ENCODE assay signal across 8 cellular contexts in the genomic region with DNA sequence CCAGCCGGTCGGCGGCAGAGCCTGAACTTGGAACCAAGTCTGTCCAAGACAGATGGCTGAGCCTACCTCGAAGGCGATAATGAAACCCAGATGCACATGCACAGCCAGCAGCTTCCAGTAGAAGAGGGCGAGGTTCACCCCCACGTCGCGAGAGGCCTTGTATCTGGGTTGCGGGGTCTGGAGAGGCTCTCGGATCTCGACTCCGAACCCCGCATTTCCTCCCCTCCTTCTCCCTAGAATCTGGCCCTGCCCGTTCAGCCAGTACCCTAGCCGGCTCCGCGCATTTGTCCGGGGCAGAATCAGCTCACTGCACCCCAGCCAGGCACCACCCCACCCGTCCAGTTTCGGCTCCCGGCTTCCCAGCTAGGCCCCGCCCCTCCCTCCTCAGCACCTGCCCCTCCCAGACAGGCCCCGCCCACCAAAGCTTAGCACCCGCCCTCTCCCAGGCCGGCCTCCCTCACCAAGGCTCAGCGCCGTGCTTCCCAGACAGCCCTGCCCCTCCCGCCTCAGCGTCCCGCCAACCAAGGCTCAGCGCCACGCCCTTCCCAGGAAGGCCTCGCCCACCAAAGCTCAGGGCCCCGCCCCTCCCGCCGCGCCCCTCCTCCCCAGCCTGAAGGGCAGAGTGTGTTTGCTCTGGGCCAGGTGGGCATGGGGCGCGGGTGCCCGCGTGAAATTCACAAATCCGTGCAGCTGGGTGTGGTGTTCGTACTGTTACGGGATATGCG. TPM values are rescaled to one million over a fixed set of nuclear protein-coding genes. Genes with fewer than 3 reads are reported as not detected.
DNase-seq lines count a peak whose midpoint lies in the region; ATAC-seq and TF ChIP-seq lines count a peak whose summit lies in the region.

No MANE protein-coding gene starts in this region.

- H3K27me3 ChIP-seq in brain microvascular endothelial cell (replicated peaks) (no peaks in the 10 kb centered on the region), iPS-15b (ENCODE audit: control insufficient read depth, insufficient read depth, low read length) (peaks cover 22% of the 10 kb centered on the region), gastrocnemius medialis (peaks cover 0 to 2% (median 2%) of the 10 kb centered on the region in 3 donors)

- peak; percentile 92 to 98 for DNase-seq in NCI-H2081 (lab: John Stamatoyannopoulos, UW)
- peak; percentile 87 for DNase-seq in UCSD-AML1 (lab: John Stamatoyannopoulos, UW; ENCODE audit: unreplicated experiment)
- peak; percentile 96 for DNase-seq in brain microvascular endothelial cell
- DNase-seq in gastrocnemius medialis = peak; percentile 98
- no peak for DNase-seq in NCI-H1694 treated with DMSO at 0.1 percent for 48 hours (lab: John Stamatoyannopoulos, UW)

- no peak overlapping the region for H3K27ac ChIP-seq in brain microvascular endothelial cell
- peak overlapping the region; percentile 40 to 60 (median 54) for H3K27ac ChIP-seq in gastrocnemius medialis

- H3K36me3 ChIP-seq in brain microvascular endothelial cell (replicated peaks) = no peaks in the 10 kb centered on the region
- H3K36me3 ChIP-seq in iPS-15b (ENCODE audit: control insufficient read depth, insufficient read depth, low read length) = no peaks in the 10 kb centered on the region
- no peaks in the 10 kb centered on the region for H3K36me3 ChIP-seq in gastrocnemius medialis

- H3K4me1 ChIP-seq in iPS-15b (ENCODE audit: control insufficient read depth, insufficient read depth, low read length) (peaks cover 10% of the 10 kb centered on the region), gastrocnemius medialis (peaks cover 12 to 16% of the 10 kb centered on the region in 2 donors)

- no peak overlapping the region for H3K9ac ChIP-seq in iPS-15b (ENCODE audit: low read depth, low read length)

- TF ChIP-seq CTCF in brain microvascular endothelial cell (IDR thresholded peaks at IDR 0.05; ENCODE audit: low read depth, low read length, missing control alignments) = no peak
- TF ChIP-seq CTCF in gastrocnemius medialis (IDR thresholded peaks at IDR 0.05 in 4 of 5, conservative IDR thresholded peaks at IDR 0.05 in 1 of 5) = no peak

- H3K4me3 ChIP-seq in brain microvascular endothelial cell (ENCODE audit: low read depth, low read length) (peak overlapping the region; percentile 61), iPS-15b (ENCODE audit: low read depth, low read length) (peak overlapping the region; percentile 66), gastrocnemius medialis (peak overlapping the region; percentile 61 to 78 (median 64))

- ATAC-seq in GM18499 (IDR thresholded peaks at IDR 0.05; ENCODE audit: insufficient read depth, unreplicated experiment) (peak; percentile 61), HG02943 (IDR thresholded peaks at IDR 0.05; ENCODE audit: low read depth, unreplicated experiment) (peak; percentile 72), gastrocnemius medialis (peak; percentile 92 to 93)

- no peak for TF ChIP-seq POLR2A in gastrocnemius medialis (IDR thresholded peaks at IDR 0.05)

- H3K9me3 ChIP-seq in iPS-15b (ENCODE audit: control insufficient read depth, insufficient read depth, low read length) = no peaks in the 10 kb centered on the region
- no peaks in the 10 kb centered on the region for H3K9me3 ChIP-seq in gastrocnemius medialis

- in situ Hi-C loops in brain microvascular endothelial cell (cut with HindIII; ENCODE audit: low pct_ligation_motif_present, low sequenced_read_pairs) (no loop called here), gastrocnemius medialis (cut with MboI; ENCODE audit: low sequenced_read_pairs in 4 of 4) (no loop called here)

- intact Hi-C loops in gastrocnemius medialis (cut with DNase I; ENCODE audit: low total_unique reads) = loop anchor here (1.0 kb wide), 2 partner anchors 11 to 20 kb away; a partner anchor contains a TSS

RNA-seq across cellular contexts. Expression of a gene that starts 4.8 kb away (rescaled TPM):
- total RNA-seq in gastrocnemius medialis = 1 to 10 TPM in 3 of 4 donors, under 1 TPM in 1; 0.68 to 3.0 (median 2.3) TPM

RNA-seq across cellular contexts. Expression of a gene that starts 19.8 kb away (rescaled TPM):
- 1 to 10 TPM in 3 of 4 donors, under 1 TPM in 1; 0.46 to 6.3 (median 3.1) TPM for total RNA-seq in gastrocnemius medialis
